ENCODE assay signal across 8 cellular contexts in genomic region chr19:16328824-16329482, GRCh38. TPM values are rescaled to one million over a fixed set of nuclear protein-coding genes. Genes with fewer than 3 reads are reported as not detected.
DNase-seq lines count a peak whose midpoint lies in the region; ATAC-seq and TF ChIP-seq lines count a peak whose summit lies in the region.

No MANE protein-coding gene starts in this region.

- H3K9me3 ChIP-seq in A673 (ENCODE audit: low read depth, low read length, poor library complexity, severe bottlenecking) = no peaks in the 10 kb centered on the region
- no peaks in the 10 kb centered on the region for H3K9me3 ChIP-seq in lower lobe of right lung

- DNase-seq in A673 (ENCODE audit: low spot score) (no peak), lower lobe of right lung (peak; percentile 48), NCI-H2107 (lab: John Stamatoyannopoulos, UW) (no peak), HK-2 (ENCODE audit: unreplicated experiment) (no peak)
- DNase-seq in activated effector memory CD4-positive, alpha-beta T cell treated with Interleukin-2 at 50 U/mL for 16 hours = peak; percentile 57

- H3K27me3 ChIP-seq in A673 (replicated peaks; ENCODE audit: insufficient read depth, low read depth, low read length, poor library complexity) (peaks cover 6% of the 10 kb centered on the region), lower lobe of right lung (ENCODE audit: low read depth) (no peaks in the 10 kb centered on the region)

- intact Hi-C loops in A673 (cut with micrococcal nuclease; ENCODE audit: unreplicated experiment) = no loop called here
- intact Hi-C loops in lower lobe of right lung (cut with DNase I) = no loop called here

- TF ChIP-seq EP300 in Ishikawa (IDR thresholded peaks at IDR 0.05; ENCODE audit: borderline replicate concordance) = no peak

- H3K36me3 ChIP-seq in A673 (ENCODE audit: insufficient read depth, low read length, poor library complexity, severe bottlenecking) (no peaks in the 10 kb centered on the region), lower lobe of right lung (peaks cover 26% of the 10 kb centered on the region)

- POLR2A ChIA-PET in A673 (lab: Charles Lee; ENCODE audit: low non-redundant PET) = interaction anchor here (0.6 kb wide), 1 partner anchor 10 kb away, joined by 3 read pairs; no protein-coding TSS in a partner anchor

- ATAC-seq in lower lobe of right lung (no peak), HG02610 (IDR thresholded peaks at IDR 0.05; ENCODE audit: unreplicated experiment) (no peak), GM21381 (IDR thresholded peaks at IDR 0.05; ENCODE audit: unreplicated experiment) (no peak)

- no peak overlapping the region for H3K4me3 ChIP-seq in A673 (ENCODE audit: low read depth, low read length, poor library complexity, severe bottlenecking)
- peak overlapping the region; percentile 82 for H3K4me3 ChIP-seq in lower lobe of right lung

- H3K4me1 ChIP-seq in A673 (ENCODE audit: insufficient read depth, low read length, poor library complexity, severe bottlenecking) (no peaks in the 10 kb centered on the region), lower lobe of right lung (peaks cover 42% of the 10 kb centered on the region)

- TF ChIP-seq RAD21 in Ishikawa (IDR thresholded peaks at IDR 0.05; ENCODE audit: low read depth) = peak; percentile 45

- CTCF ChIA-PET in A673 (lab: Charles Lee) = interaction anchor here (0.6 kb wide), 1 partner anchor 81 kb away, joined by 3 read pairs; no protein-coding TSS in a partner anchor

- TF ChIP-seq CTCF in A673 (conservative IDR thresholded peaks at IDR 0.05; ENCODE audit: low read depth, low read length) (0 out of 2 replicates have a peak, but pooled peaks have one; percentile 19), lower lobe of right lung (IDR thresholded peaks at IDR 0.05) (no peak)

- H3K27ac ChIP-seq in A673 (ENCODE audit: low read depth, low read length, poor library complexity, severe bottlenecking) (no peak overlapping the region), lower lobe of right lung (peak overlapping the region; percentile 98)

- BruUV-seq in A673 (replicated peaks; lab: Mats Ljungman, UMichigan) = no TSS peak

TF ChIP-seq in Ishikawa, 13 proteins besides CTCF, POLR2A, EP300 and RAD21:
- no peak for TF ChIP-seq TCF12 (IDR thresholded peaks at IDR 0.05; ENCODE audit: low read depth)

RNA-seq across cellular contexts. Expression of gene KLF2, which starts 4.3 kb away (rescaled TPM):
- total RNA-seq in A673 (2021) = 1.9 and 2.1 TPM in 2 replicates
- total RNA-seq in lower lobe of right lung = 137 TPM

Comparison
In these comparisons a context has a peak if more than half of its experiments do, and no peak if none do; other contexts are left out.
1. DNase-seq: peak in activated effector memory CD4-positive, alpha-beta T cell treated with Interleukin-2 at 50 U/mL for 16 hours (single experiment) and lower lobe of right lung (single experiment); none in A673 (single experiment), NCI-H2107 (single experiment) and HK-2 (single experiment).
2. RNA of gene KLF2, which starts 4.3 kb away (total RNA-seq): 137 TPM in lower lobe of right lung (single experiment); 1.9 to 2.1 TPM in A673; every median in the first group is over 10 times any median in the second.